Comparison of ENCODE assay signal across 22 cellular contexts in genomic region chr4:23770011-23770410, GRCh38.
DNase-seq lines count a peak whose midpoint lies in the region; ATAC-seq and TF ChIP-seq lines count a peak whose summit lies in the region.
"Had no signal": no experiment of that assay in that cellular context is flagged by ENCODE, and none has a peak within 500 bp of the region (broad histone marks: within the 10 kb centered on the region; RNA-seq: fewer than 3 reads in every experiment).

No MANE protein-coding gene starts in this region.

- no peak for TF ChIP-seq CTCF in choroid plexus epithelial cell (conservative IDR thresholded peaks at IDR 0.05; ENCODE audit: low read depth, low read length)
- no peak for TF ChIP-seq CTCF in nephron (IDR thresholded peaks at IDR 0.05; ENCODE audit: unreplicated experiment in 3 of 3)
- TF ChIP-seq CTCF in left ventricle myocardium inferior (IDR thresholded peaks at IDR 0.05; ENCODE audit: borderline replicate concordance): no peak

- no peak for ATAC-seq in activated T-cell treated with anti-CD3 and anti-CD28 coated beads, Interleukin-2, amount 50 U/mL, for 4 hours
- no peak for ATAC-seq in GM19455 (IDR thresholded peaks at IDR 0.05; ENCODE audit: unreplicated experiment)
- ATAC-seq: A549; activated T-helper 17 cell treated with anti-CD3 and anti-CD28 coated beads, Interleukin-2, amount 50 U/mL, for 72 hours; effector memory CD8-positive, alpha-beta T cell; left ventricle myocardium superior had no signal

- no peaks in the 10 kb centered on the region for H3K36me3 Mint-ChIP-seq in nephron (ENCODE audit: low read depth)
- H3K36me3 Mint-ChIP-seq in activated T-cell treated with anti-CD3 and anti-CD28 coated beads, Interleukin-2, amount 50 U/mL, for 4 hours (ENCODE audit: insufficient read depth): no peaks in the 10 kb centered on the region
- H3K36me3 Mint-ChIP-seq: CD4-positive, alpha-beta memory T cell had no signal

- no peak overlapping the region for H3K27ac ChIP-seq in left ventricle myocardium inferior (replicated peaks)
- H3K27ac ChIP-seq: A549, cardiac muscle cell, SJSA1, spleen, thyroid gland had no signal

- no peaks in the 10 kb centered on the region for H3K36me3 ChIP-seq in left ventricle myocardium inferior
- H3K36me3 ChIP-seq: cardiac muscle cell, SJSA1, spleen, thyroid gland had no signal

- peaks cover 24% of the 10 kb centered on the region for H3K4me1 Mint-ChIP-seq in nephron
- no peaks in the 10 kb centered on the region for H3K4me1 Mint-ChIP-seq in activated T-cell treated with anti-CD3 and anti-CD28 coated beads, Interleukin-2, amount 50 U/mL, for 4 hours (ENCODE audit: low read depth)
- H3K4me1 Mint-ChIP-seq: activated T-helper 17 cell treated with anti-CD3 and anti-CD28 coated beads, Interleukin-2, amount 50 U/mL, for 72 hours; CD4-positive, alpha-beta memory T cell had no signal

- no peak overlapping the region for H3K4me3 ChIP-seq in choroid plexus epithelial cell (ENCODE audit: low read depth, low read length)
- no peak overlapping the region for H3K4me3 ChIP-seq in left ventricle myocardium inferior
- H3K4me3 ChIP-seq: A549, cardiac muscle cell, SJSA1, spleen, thyroid gland had no signal

- intact Hi-C loops in posterior vena cava (cut with DNase I): no loop called here
- intact Hi-C loops in left ventricle myocardium inferior (cut with micrococcal nuclease): no loop called here

- H3K27me3 Mint-ChIP-seq in nephron (ENCODE audit: low read depth): peaks cover 2% of the 10 kb centered on the region
- H3K27me3 Mint-ChIP-seq in activated T-cell treated with anti-CD3 and anti-CD28 coated beads, Interleukin-2, amount 50 U/mL, for 4 hours (ENCODE audit: low read depth): no peaks in the 10 kb centered on the region
- H3K27me3 Mint-ChIP-seq: activated T-helper 17 cell treated with anti-CD3 and anti-CD28 coated beads, Interleukin-2, amount 50 U/mL, for 72 hours; CD4-positive, alpha-beta memory T cell; effector memory CD8-positive, alpha-beta T cell had no signal

- H3K27ac Mint-ChIP-seq in nephron: peak overlapping the region in 2 of 3 experiments; percentile 45 to 76
- H3K27ac Mint-ChIP-seq: activated T-helper 17 cell treated with anti-CD3 and anti-CD28 coated beads, Interleukin-2, amount 50 U/mL, for 72 hours; CD4-positive, alpha-beta memory T cell; effector memory CD8-positive, alpha-beta T cell had no signal

- in situ Hi-C loops in ACHN (cut with HindIII; ENCODE audit: low pct_ligation_motif_present, low pct_unique_long_range_greater_than_20kb, low sequenced_read_pairs): no loop called here

- H3K4me1 ChIP-seq in left ventricle myocardium inferior: peaks cover 5% of the 10 kb centered on the region
- H3K4me1 ChIP-seq: A549, SJSA1, spleen, thyroid gland had no signal

- no peaks in the 10 kb centered on the region for H3K27me3 ChIP-seq in left ventricle myocardium inferior (ENCODE audit: low read depth)
- H3K27me3 ChIP-seq: cardiac muscle cell, SJSA1, spleen, thyroid gland had no signal

- DNase-seq in ACHN (peak; percentile 16), HK-2 (ENCODE audit: unreplicated experiment) (peak; percentile 23), choroid plexus epithelial cell (ENCODE audit: low read depth) (peak; percentile 2), posterior vena cava (ENCODE audit: low spot score) (no peak), left ventricle myocardium inferior (no peak)
- DNase-seq in activated T-cell treated with anti-CD3 and anti-CD28 coated beads, Interleukin-2, amount 50 U/mL, for 4 hours: no peak
- DNase-seq: activated CD4-positive, CD25-positive, alpha-beta regulatory T cell treated with anti-CD3 and anti-CD28 coated beads, Interleukin-2, amount 50 U/mL, for 72 hours; CD4-positive, alpha-beta memory T cell; effector memory CD8-positive, alpha-beta T cell; left ventricle myocardium superior; MV-4-11; NCI-H2029 treated with DMSO at 0.1 percent for 48 hours; NCI-H524 treated with DMSO at 0.1 percent for 48 hours; posterior cingulate gyrus; spleen; thyroid gland had no signal

- H3K4me3 Mint-ChIP-seq in nephron: no peak overlapping the region
- H3K4me3 Mint-ChIP-seq in activated T-cell treated with anti-CD3 and anti-CD28 coated beads, Interleukin-2, amount 50 U/mL, for 4 hours: no peak overlapping the region
- H3K4me3 Mint-ChIP-seq: activated T-helper 17 cell treated with anti-CD3 and anti-CD28 coated beads, Interleukin-2, amount 50 U/mL, for 72 hours; CD4-positive, alpha-beta memory T cell; effector memory CD8-positive, alpha-beta T cell had no signal

- H3K9me3 ChIP-seq in left ventricle myocardium inferior (replicated peaks): no peaks in the 10 kb centered on the region
- H3K9me3 ChIP-seq: A549, SJSA1, spleen, thyroid gland had no signal

- H3K9me3 Mint-ChIP-seq in nephron: no peaks in the 10 kb centered on the region
- no peaks in the 10 kb centered on the region for H3K9me3 Mint-ChIP-seq in activated T-cell treated with anti-CD3 and anti-CD28 coated beads, Interleukin-2, amount 50 U/mL, for 4 hours

Comparison
In these comparisons a context has a peak if more than half of its experiments do, and no peak if none do; other contexts are left out.
1. DNase-seq: peak in ACHN (single experiment), HK-2 (single experiment) and choroid plexus epithelial cell (single experiment); none in posterior vena cava (single experiment), left ventricle myocardium inferior (single experiment) and activated T-cell treated with anti-CD3 and anti-CD28 coated beads, Interleukin-2, amount 50 U/mL, for 4 hours (single experiment).